In the genomic region with DNA sequence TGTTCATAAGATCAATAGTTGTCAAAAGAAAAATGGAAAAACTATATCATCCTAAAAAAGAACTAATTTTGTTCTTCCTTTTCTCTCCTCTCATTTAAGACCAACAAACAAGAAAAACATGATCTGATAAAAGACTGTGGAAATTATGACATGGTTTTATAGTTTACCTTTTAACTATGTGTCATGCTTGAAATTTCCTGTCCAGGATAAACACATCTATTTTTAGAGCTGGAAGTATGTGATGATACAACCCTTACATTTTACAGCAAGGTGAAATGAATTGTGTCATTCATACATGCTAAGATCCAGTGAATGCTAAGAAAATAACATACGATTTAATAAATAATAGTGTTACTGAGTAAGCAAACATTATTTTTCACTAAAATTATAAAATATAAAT, we compare ENCODE assay signal across 15 cellular contexts.
A peak's percentile ranks its signal among the peaks of the same experiment; 100 is the strongest.
DNase-seq lines count a peak whose midpoint lies in the region; ATAC-seq and TF ChIP-seq lines count a peak whose summit lies in the region.
"Had no signal": no experiment of that assay in that cellular context is flagged by ENCODE, and none has a peak within 500 bp of the region (broad histone marks: within the 10 kb centered on the region; RNA-seq: fewer than 3 reads in every experiment).

No MANE protein-coding gene starts in this region.

- DNase-seq in COLO829 (ENCODE audit: low spot score) (peak; percentile 45), NCI-H460 (ENCODE audit: extremely low read depth, low read depth) (peak; percentile 39), dedifferentiated amniotic fluid mesenchymal stem cell (ENCODE audit: extremely low spot score) (peak; percentile 55), osteocyte (ENCODE audit: extremely low spot score, unreplicated experiment) (no peak), NCI-H2081 treated with DMSO at 0.1 percent for 48 hours (lab: John Stamatoyannopoulos, UW) (no peak), DMS 273 treated with DMSO at 0.1 percent for 48 hours (lab: John Stamatoyannopoulos, UW) (no peak)
- no peak for DNase-seq in effector CD4-positive, alpha-beta T cell
- DNase-seq: CD4-positive, alpha-beta memory T cell; erythroblast; NCI-H1417 treated with DMSO at 0.1 percent for 48 hours; NCI-H82; T-helper 17 cell had no signal

- TF ChIP-seq CTCF in osteocyte (IDR thresholded peaks at IDR 0.05): no peak

- H3K27ac Mint-ChIP-seq in osteocyte (ENCODE audit: unreplicated experiment): peak overlapping the region; percentile 77
- H3K27ac Mint-ChIP-seq: CD4-positive, alpha-beta memory T cell; stimulated activated naive CD8-positive, alpha-beta T cell treated with anti-CD3 and anti-CD28 coated beads, Interleukin-15, Interleukin-2, amounts not matched to agents 100 ng/mL and 50 ng/mL, for 24 hours; T-helper 17 cell had no signal

- no peaks in the 10 kb centered on the region for H3K27me3 Mint-ChIP-seq in osteocyte (ENCODE audit: unreplicated experiment)
- H3K27me3 Mint-ChIP-seq: CD4-positive, alpha-beta memory T cell; stimulated activated naive CD8-positive, alpha-beta T cell treated with anti-CD3 and anti-CD28 coated beads, Interleukin-15, Interleukin-2, amounts not matched to agents 100 ng/mL and 50 ng/mL, for 24 hours had no signal

- peaks cover 21% of the 10 kb centered on the region for H3K36me3 Mint-ChIP-seq in osteocyte (ENCODE audit: unreplicated experiment)
- H3K36me3 Mint-ChIP-seq: CD4-positive, alpha-beta memory T cell had no signal

- no peak for ATAC-seq in GM21723 (IDR thresholded peaks at IDR 0.05; ENCODE audit: unreplicated experiment)
- ATAC-seq: T-helper 17 cell had no signal

- no peak overlapping the region for H3K4me3 Mint-ChIP-seq in osteocyte (ENCODE audit: unreplicated experiment)
- H3K4me3 Mint-ChIP-seq: CD4-positive, alpha-beta memory T cell; neural crest cell; stimulated activated naive CD8-positive, alpha-beta T cell treated with anti-CD3 and anti-CD28 coated beads, Interleukin-15, Interleukin-2, amounts not matched to agents 100 ng/mL and 50 ng/mL, for 24 hours; T-helper 17 cell had no signal

- peaks cover 18% of the 10 kb centered on the region for H3K9me3 Mint-ChIP-seq in osteocyte (ENCODE audit: unreplicated experiment)

- H3K4me1 Mint-ChIP-seq in osteocyte (ENCODE audit: unreplicated experiment): peaks cover 31% of the 10 kb centered on the region
- H3K4me1 Mint-ChIP-seq: CD4-positive, alpha-beta memory T cell had no signal

Comparison
In these comparisons a context has a peak if more than half of its experiments do, and no peak if none do; other contexts are left out.
1. DNase-seq: peak in COLO829 (single experiment), NCI-H460 (single experiment) and dedifferentiated amniotic fluid mesenchymal stem cell (single experiment); none in osteocyte (single experiment), effector CD4-positive, alpha-beta T cell (single experiment), NCI-H2081 treated with DMSO at 0.1 percent for 48 hours (single experiment) and DMS 273 treated with DMSO at 0.1 percent for 48 hours (single experiment).